8 cellular contexts compared by ENCODE assay signal in genomic region chr17:75182319-75182568, GRCh38. TPM values are rescaled to one million over a fixed set of nuclear protein-coding genes. Genes with fewer than 3 reads are reported as not detected.
DNase-seq lines count a peak whose midpoint lies in the region; FAIRE-seq and TF ChIP-seq lines count a peak whose summit lies in the region.

No MANE protein-coding gene starts in this region.

- peaks cover 0 to 29% of the 10 kb centered on the region in 2 donors for H3K4me1 ChIP-seq in right atrium auricular region
- no peaks in the 10 kb centered on the region for H3K4me1 ChIP-seq in small intestine (ENCODE audit: control insufficient read depth in 2 of 2, insufficient read depth in 1 of 2, low read depth in 1 of 2, low read length in 1 of 2)

- 0 out of 2 replicates have a peak overlapping the region, but pooled peaks have one; percentile 70 for H3K27ac Mint-ChIP-seq in HFFc6
- peak overlapping the region; percentile 78 for H3K27ac Mint-ChIP-seq in activated CD4-positive, alpha-beta memory T cell treated with anti-CD3 and anti-CD28 coated beads, Interleukin-2, amount 10 ng/mL, durations not matched to agents 7 days and 5 days

- DNase-seq in BJ (ENCODE audit: low read depth) (no peak), HFFc6 (no peak), right atrium auricular region (ENCODE audit: low spot score) (no peak), small intestine (no peak), DMS53 (lab: John Stamatoyannopoulos, UW) (no peak), cortex of kidney (lab: John Stamatoyannopoulos, UW) (no peak), GM19238 (ENCODE audit: insufficient read length, low spot score) (no peak)
- DNase-seq in activated CD4-positive, alpha-beta memory T cell treated with anti-CD3 and anti-CD28 coated beads, Interleukin-2, amount 10 ng/mL, durations not matched to agents 7 days and 5 days: no peak

- H3K9me3 ChIP-seq in right atrium auricular region (no peaks in the 10 kb centered on the region), small intestine (ENCODE audit: control insufficient read depth, low read depth) (no peaks in the 10 kb centered on the region)

- H3K27me3 Mint-ChIP-seq in HFFc6 (ENCODE audit: insufficient read depth): no peaks in the 10 kb centered on the region
- H3K27me3 Mint-ChIP-seq in activated CD4-positive, alpha-beta memory T cell treated with anti-CD3 and anti-CD28 coated beads, Interleukin-2, amount 10 ng/mL, durations not matched to agents 7 days and 5 days: no peaks in the 10 kb centered on the region

- CTCF ChIA-PET in BJ (lab: Yijun Ruan, JAX): interaction anchor here (1.9 kb wide), 1 partner anchor 20 kb away, joined by 12 read pairs; no protein-coding TSS in a partner anchor
- CTCF ChIA-PET in activated CD4-positive, alpha-beta memory T cell treated with anti-CD3 and anti-CD28 coated beads, Interleukin-2, amount 10 ng/mL, durations not matched to agents 7 days and 5 days (lab: Charles Lee): no interaction called here

- peak overlapping the region; percentile 93 to 94 for H3K27ac ChIP-seq in right atrium auricular region
- H3K27ac ChIP-seq in small intestine (ENCODE audit: low read depth in 1 of 2, low read length in 1 of 2): peak overlapping the region; percentile 96 to 100

- peak overlapping the region; percentile 95 for H3K4me3 Mint-ChIP-seq in HFFc6
- H3K4me3 Mint-ChIP-seq in activated CD4-positive, alpha-beta memory T cell treated with anti-CD3 and anti-CD28 coated beads, Interleukin-2, amount 10 ng/mL, durations not matched to agents 7 days and 5 days: peak overlapping the region; percentile 82

- H3K4me3 ChIP-seq in BJ (ENCODE audit: low read depth, low read length) (peak overlapping the region; percentile 98), right atrium auricular region (peak overlapping the region; percentile 90 to 98), small intestine (ENCODE audit: low read depth in 1 of 2, low read length in 2 of 2) (peak overlapping the region; percentile 97 to 98)

- POLR2A ChIA-PET in BJ (lab: Charles Lee): no interaction called here
- POLR2A ChIA-PET in activated CD4-positive, alpha-beta memory T cell treated with anti-CD3 and anti-CD28 coated beads, Interleukin-2, amount 10 ng/mL, durations not matched to agents 7 days and 5 days (lab: Charles Lee): interaction anchor here (1.0 to 2.9 kb wide), 14 partner anchors 8 to 433 kb away, joined by 3 to 23 read pairs (median 5); partner anchors contain the start of genes ARMC7, JPT1, MRPL58 and NUP85

- no peak for FAIRE-seq in small intestine (lab: Jason Lieb, UNC)

- WGBS in small intestine, 3 donors: 0 to 1% (median 0%) methylated on average over 11 to 33 of the region's 33 CpGs

- peaks cover 22% of the 10 kb centered on the region for H3K4me1 Mint-ChIP-seq in HFFc6 (ENCODE audit: low read depth)
- H3K4me1 Mint-ChIP-seq in activated CD4-positive, alpha-beta memory T cell treated with anti-CD3 and anti-CD28 coated beads, Interleukin-2, amount 10 ng/mL, durations not matched to agents 7 days and 5 days: peaks cover 45% of the 10 kb centered on the region

- H3K36me3 Mint-ChIP-seq in HFFc6 (ENCODE audit: low read depth): peaks cover 10% of the 10 kb centered on the region
- H3K36me3 Mint-ChIP-seq in activated CD4-positive, alpha-beta memory T cell treated with anti-CD3 and anti-CD28 coated beads, Interleukin-2, amount 10 ng/mL, durations not matched to agents 7 days and 5 days (ENCODE audit: low read depth): peaks cover 37% of the 10 kb centered on the region

- H3K27me3 ChIP-seq in BJ (ENCODE audit: control insufficient read depth, insufficient read depth, low read length) (no peaks in the 10 kb centered on the region), right atrium auricular region (no peaks in the 10 kb centered on the region), small intestine (ENCODE audit: control insufficient read depth in 2 of 2, insufficient read depth in 2 of 2, low read length in 2 of 2) (no peaks in the 10 kb centered on the region)

- H3K36me3 ChIP-seq in BJ (ENCODE audit: control insufficient read depth, insufficient read depth, low read length) (peaks cover 5% of the 10 kb centered on the region), right atrium auricular region (peaks cover 18% of the 10 kb centered on the region), small intestine (ENCODE audit: control insufficient read depth in 2 of 2, insufficient read depth in 2 of 2, low read length in 2 of 2) (peaks cover 0 to 4% of the 10 kb centered on the region in 2 donors)

- no peak for TF ChIP-seq CTCF in BJ (IDR thresholded peaks at IDR 0.05; ENCODE audit: insufficient read depth, low read depth, low read length)
- no peak; the same call in 1 of the 2 replicates for TF ChIP-seq CTCF in HFFc6 (IDR thresholded peaks at IDR 0.05)
- no peak for TF ChIP-seq CTCF in right atrium auricular region (IDR thresholded peaks at IDR 0.05)

- H3K9me3 Mint-ChIP-seq in HFFc6: no peaks in the 10 kb centered on the region
- H3K9me3 Mint-ChIP-seq in activated CD4-positive, alpha-beta memory T cell treated with anti-CD3 and anti-CD28 coated beads, Interleukin-2, amount 10 ng/mL, durations not matched to agents 7 days and 5 days: no peaks in the 10 kb centered on the region

RNA-seq across cellular contexts. Expression of gene SUMO2, which starts 0.5 kb away (rescaled TPM):
- 131 and 304 TPM in 2 replicates for polyA plus RNA-seq in BJ (2011; rRNA removed)
- polyA minus RNA-seq in BJ (2011; rRNA and poly(A)+ RNA removed): 76.9 and 95.8 TPM in 2 replicates
- 100 to 1,000 TPM; 398 to 555 (median 512) TPM for total RNA-seq in HFFc6 (2021; fragmentation: NEBNext Ultra II Directional; extraction: Animal tissue kit (Norgen Biotek cat#: 25700))
- total RNA-seq in activated CD4-positive, alpha-beta memory T cell treated with anti-CD3 and anti-CD28 coated beads, Interleukin-2, amount 10 ng/mL, durations not matched to agents 7 days and 5 days: 100 to 1,000 TPM; 548 to 559 TPM
- 10 to 100 TPM; 45.7 to 58.1 TPM for total RNA-seq in right atrium auricular region
- polyA plus RNA-seq in small intestine: 10 to 100 TPM; 64.3 to 76.1 (median 67.8) TPM

RNA-seq across cellular contexts. Expression of gene NUP85, which starts 23.2 kb away (rescaled TPM):
- polyA plus RNA-seq in BJ (2011; rRNA removed) (45.4 and 74.1 TPM in 2 replicates), small intestine (10 to 100 TPM; 39.4 to 49.6 (median 46.3) TPM)
- 30.2 and 48.9 TPM in 2 replicates for polyA minus RNA-seq in BJ (2011; rRNA and poly(A)+ RNA removed)
- 10 to 100 TPM; 38.0 to 47.8 (median 43.1) TPM for total RNA-seq in HFFc6 (2021; fragmentation: NEBNext Ultra II Directional; extraction: Animal tissue kit (Norgen Biotek cat#: 25700))
- total RNA-seq in activated CD4-positive, alpha-beta memory T cell treated with anti-CD3 and anti-CD28 coated beads, Interleukin-2, amount 10 ng/mL, durations not matched to agents 7 days and 5 days: 100 to 1,000 TPM; 109 to 116 TPM
- 10 to 100 TPM; 10.3 to 14.3 TPM for total RNA-seq in right atrium auricular region

RNA-seq across cellular contexts. Expression of gene JPT1, which starts 27.9 kb away (rescaled TPM):
- polyA plus RNA-seq in BJ (2011; rRNA removed) (65.5 and 111 TPM in 2 replicates), small intestine (100 to 1,000 TPM; 377 to 758 (median 449) TPM)
- 24.1 and 24.5 TPM in 2 replicates for polyA minus RNA-seq in BJ (2011; rRNA and poly(A)+ RNA removed)
- total RNA-seq in HFFc6 (2021; fragmentation: NEBNext Ultra II Directional; extraction: Animal tissue kit (Norgen Biotek cat#: 25700)): 100 to 1,000 TPM; 236 to 276 (median 265) TPM
- 100 to 1,000 TPM; 305 to 329 TPM for total RNA-seq in activated CD4-positive, alpha-beta memory T cell treated with anti-CD3 and anti-CD28 coated beads, Interleukin-2, amount 10 ng/mL, durations not matched to agents 7 days and 5 days
- 10 to 100 TPM; 15.1 to 15.8 TPM for total RNA-seq in right atrium auricular region

RNA-seq across cellular contexts. Expression of gene NT5C, which starts 50.7 kb away (rescaled TPM):
- 38.3 and 61.8 TPM in 2 replicates for polyA plus RNA-seq in BJ (2011; rRNA removed)
- polyA minus RNA-seq in BJ (2011; rRNA and poly(A)+ RNA removed): 13.7 and 21.7 TPM in 2 replicates
- 10 to 100 TPM; 30.4 to 41.7 (median 36.3) TPM for total RNA-seq in HFFc6 (2021; fragmentation: NEBNext Ultra II Directional; extraction: Animal tissue kit (Norgen Biotek cat#: 25700))
- total RNA-seq in activated CD4-positive, alpha-beta memory T cell treated with anti-CD3 and anti-CD28 coated beads, Interleukin-2, amount 10 ng/mL, durations not matched to agents 7 days and 5 days: 10 to 100 TPM; 68.2 to 69.4 TPM
- total RNA-seq in right atrium auricular region: 10 to 100 TPM; 41.4 to 77.5 TPM
- 100 to 1,000 TPM in 2 of 3 donors, 10 to 100 TPM in 1; 91.2 to 169 (median 130) TPM for polyA plus RNA-seq in small intestine

Comparison
In these comparisons a context has a peak if more than half of its experiments do, and no peak if none do; other contexts are left out.
1. RNA of gene SUMO2, which starts 0.5 kb away (total RNA-seq): 548 to 559 TPM in activated CD4-positive, alpha-beta memory T cell treated with anti-CD3 and anti-CD28 coated beads, Interleukin-2, amount 10 ng/mL, durations not matched to agents 7 days and 5 days and 398 to 555 TPM in HFFc6; 45.7 to 58.1 TPM in right atrium auricular region; every median in the first group is over 4 times any median in the second.
2. RNA of gene JPT1, which starts 27.9 kb away (total RNA-seq): 305 to 329 TPM in activated CD4-positive, alpha-beta memory T cell treated with anti-CD3 and anti-CD28 coated beads, Interleukin-2, amount 10 ng/mL, durations not matched to agents 7 days and 5 days and 236 to 276 TPM in HFFc6; 15.1 to 15.8 TPM in right atrium auricular region; every median in the first group is over 10 times any median in the second.
3. Peak in every context shown above with its lines, with median percentiles within 50 percentile points of each other: H3K4me3 ChIP-seq.